Comparison of ENCODE assay signal across 30 cellular contexts in the genomic region with DNA sequence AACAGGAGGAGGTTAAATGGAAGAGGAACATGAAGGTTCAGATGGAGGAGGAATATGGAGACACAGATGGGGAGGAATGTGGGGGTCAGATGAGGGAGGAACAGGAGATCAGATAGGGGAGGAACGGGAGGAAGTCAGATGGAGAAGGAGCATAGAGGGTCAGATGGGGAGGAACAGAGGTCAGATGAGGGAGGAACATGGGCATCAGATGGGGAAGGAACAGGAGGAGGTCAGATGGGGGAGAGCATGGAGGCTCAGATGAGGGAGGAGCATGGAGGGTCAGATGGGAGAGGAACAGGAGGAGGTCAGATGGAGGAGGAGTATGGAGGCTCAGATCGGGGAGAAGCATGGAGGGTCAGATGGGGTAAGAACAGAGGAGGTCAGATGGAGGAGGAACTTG.
"Had no signal": no experiment of that assay in that cellular context is flagged by ENCODE, and none has a peak within 500 bp of the region (broad histone marks: within the 10 kb centered on the region; RNA-seq: fewer than 3 reads in every experiment).

No MANE protein-coding gene starts in this region.

- H3K36me3 ChIP-seq: MG63, SJCRH30, WERI-Rb-1 had no signal

- H3K4me3 ChIP-seq: body of pancreas, MG63, SJCRH30, SK-N-MC had no signal

- H3K27ac Mint-ChIP-seq: activated CD4-positive, alpha-beta memory T cell treated with anti-CD3 and anti-CD28 coated beads, Interleukin-2, amount 10 ng/mL, durations not matched to agents 7 days and 5 days; activated CD8-positive, alpha-beta memory T cell treated with anti-CD3 and anti-CD28 coated beads, Interleukin-2, amount 10 ng/mL, durations not matched to agents 7 days and 5 days; activated naive CD4-positive, alpha-beta T cell treated with anti-CD3 and anti-CD28 coated beads, Interleukin-2, amount 10 ng/mL, durations not matched to agents 7 days and 5 days; activated naive CD8-positive, alpha-beta T cell had no signal

- H3K4me3 Mint-ChIP-seq: activated CD4-positive, alpha-beta memory T cell treated with anti-CD3 and anti-CD28 coated beads, Interleukin-2, amount 10 ng/mL, durations not matched to agents 7 days and 5 days; activated CD8-positive, alpha-beta memory T cell treated with anti-CD3 and anti-CD28 coated beads, Interleukin-2, amount 10 ng/mL, durations not matched to agents 7 days and 5 days; activated naive CD4-positive, alpha-beta T cell treated with anti-CD3 and anti-CD28 coated beads, Interleukin-2, amount 10 ng/mL, durations not matched to agents 7 days and 5 days; activated naive CD8-positive, alpha-beta T cell had no signal

- DNase-seq: activated CD4-positive, alpha-beta memory T cell treated with anti-CD3 and anti-CD28 coated beads, Interleukin-2, amount 10 ng/mL, durations not matched to agents 7 days and 5 days; activated CD4-positive, alpha-beta T cell treated with anti-CD3 and anti-CD28 coated beads for 1 hour; activated CD4-positive, alpha-beta T cell treated with anti-CD3 and anti-CD28 coated beads for 48 hours; activated CD4-positive, CD25-positive, alpha-beta regulatory T cell; activated CD8-positive, alpha-beta memory T cell treated with anti-CD3 and anti-CD28 coated beads for 24 hours; activated CD8-positive, alpha-beta memory T cell treated with anti-CD3 and anti-CD28 coated beads, Interleukin-2, amount 10 ng/mL, durations not matched to agents 7 days and 5 days; activated CD8-positive, alpha-beta memory T cell treated with anti-CD3 and anti-CD28 coated beads, Interleukin-2, amount 50 U/mL, for 48 hours; activated effector memory CD4-positive, alpha-beta T cell treated with Interleukin-2 at 50 U/mL for 16 hours; activated naive CD4-positive, alpha-beta T cell treated with anti-CD3 and anti-CD28 coated beads, Interleukin-2, amount 10 ng/mL, durations not matched to agents 7 days and 5 days; activated T-cell treated with anti-CD3 and anti-CD28 coated beads, Interleukin-2, amount 50 U/mL, for 48 hours; amygdala; body of pancreas; central memory CD4-positive, alpha-beta T cell; Kasumi-1; KG1; MG63; MV-4-11; NCI-H1092; NCI-H1436 treated with DMSO at 0.1 percent for 48 hours; NCI-H1694 treated with DMSO at 0.1 percent for 48 hours; NCI-H2029; NCI-H510A; NCI-H526; NCI-H748 treated with DMSO at 0.1 percent for 48 hours; SHP77; SJCRH30; T1000; WERI-Rb-1 had no signal

- H3K9me3 Mint-ChIP-seq: activated CD4-positive, alpha-beta memory T cell treated with anti-CD3 and anti-CD28 coated beads, Interleukin-2, amount 10 ng/mL, durations not matched to agents 7 days and 5 days; activated naive CD4-positive, alpha-beta T cell treated with anti-CD3 and anti-CD28 coated beads, Interleukin-2, amount 10 ng/mL, durations not matched to agents 7 days and 5 days had no signal

- H3K36me3 Mint-ChIP-seq: activated CD8-positive, alpha-beta memory T cell treated with anti-CD3 and anti-CD28 coated beads, Interleukin-2, amount 10 ng/mL, durations not matched to agents 7 days and 5 days; activated naive CD4-positive, alpha-beta T cell treated with anti-CD3 and anti-CD28 coated beads, Interleukin-2, amount 10 ng/mL, durations not matched to agents 7 days and 5 days; activated naive CD8-positive, alpha-beta T cell had no signal

- H3K9me3 ChIP-seq: body of pancreas, MG63, SJCRH30 had no signal

- H3K4me1 Mint-ChIP-seq: activated CD4-positive, alpha-beta memory T cell treated with anti-CD3 and anti-CD28 coated beads, Interleukin-2, amount 10 ng/mL, durations not matched to agents 7 days and 5 days; activated CD8-positive, alpha-beta memory T cell treated with anti-CD3 and anti-CD28 coated beads, Interleukin-2, amount 10 ng/mL, durations not matched to agents 7 days and 5 days; activated naive CD4-positive, alpha-beta T cell treated with anti-CD3 and anti-CD28 coated beads, Interleukin-2, amount 10 ng/mL, durations not matched to agents 7 days and 5 days had no signal

- H3K27ac ChIP-seq: body of pancreas, SJCRH30, SK-N-MC, WERI-Rb-1 had no signal

- H3K4me1 ChIP-seq: body of pancreas, SJCRH30 had no signal
